Comparison of ENCODE assay signal across 8 cellular contexts in genomic region chr6:24766685-24767462, GRCh38. TPM values are rescaled to one million over a fixed set of nuclear protein-coding genes. Genes with fewer than 3 reads are reported as not detected.
DNase-seq lines count a peak whose midpoint lies in the region; ATAC-seq and TF ChIP-seq lines count a peak whose summit lies in the region.

No MANE protein-coding gene starts in this region.

- H3K4me3 ChIP-seq in GM12865 (ENCODE audit: low read depth, low read length) (no peak overlapping the region), Loucy (ENCODE audit: low read length, poor library complexity, severe bottlenecking) (no peak overlapping the region), ascending aorta (no peak overlapping the region)

- H3K9me3 ChIP-seq in Loucy (ENCODE audit: insufficient read depth, low read depth, low read length) (no peaks in the 10 kb centered on the region), ascending aorta (no peaks in the 10 kb centered on the region)

- no peaks in the 10 kb centered on the region for H3K4me1 ChIP-seq in Loucy (ENCODE audit: insufficient read depth, low read length, poor library complexity, severe bottlenecking)
- H3K4me1 ChIP-seq in ascending aorta, result no peaks in the 10 kb centered on the region

- H3K9me2 ChIP-seq in Loucy (replicated peaks; ENCODE audit: low read depth, low read length), result no peaks in the 10 kb centered on the region

- peak overlapping the region; percentile 68; the same call in 1 of the 2 replicates for H2AFZ ChIP-seq in Loucy (ENCODE audit: low read length)

- TF ChIP-seq CTCF in GM12865 (IDR thresholded peaks at IDR 0.05; ENCODE audit: insufficient read depth, low read depth, low read length, missing control alignments), result peak; percentile 30
- peak; percentile 66 for TF ChIP-seq CTCF in Loucy (conservative IDR thresholded peaks at IDR 0.05; ENCODE audit: low read length)
- TF ChIP-seq CTCF in ascending aorta (IDR thresholded peaks at IDR 0.05), result peak in 2 of 3 experiments; percentile 10 to 45

- DNase-seq in ACHN (peak; percentile 36), GM12865 (ENCODE audit: low read depth) (peak; percentile 46), ascending aorta (ENCODE audit: low spot score in 2 of 2) (no peak), left colon (no peak), caudate nucleus (lab: John Stamatoyannopoulos, UW) (no peak)

- ATAC-seq in left colon, result peak; percentile 73
- no peak for ATAC-seq in HG02938 (IDR thresholded peaks at IDR 0.05; ENCODE audit: unreplicated experiment)
- ATAC-seq in GM21619 (IDR thresholded peaks at IDR 0.05; ENCODE audit: unreplicated experiment), result no peak

- intact Hi-C loops in ascending aorta (cut with DNase I) (loop anchor here (1.0 kb wide), 1 partner anchor 184 kb away; no protein-coding TSS in a partner anchor), left colon (cut with DNase I, micrococcal nuclease) (loop anchor here in 1 of 2 donors (10.0 kb wide), 1 partner anchor 182 kb away; no protein-coding TSS in a partner anchor)

- H3K36me3 ChIP-seq in Loucy (ENCODE audit: insufficient read depth, low read length), result no peaks in the 10 kb centered on the region
- H3K36me3 ChIP-seq in ascending aorta, result no peaks in the 10 kb centered on the region

- no peak overlapping the region for H3K9ac ChIP-seq in Loucy (ENCODE audit: low read depth, low read length, poor library complexity, severe bottlenecking)

- no peak overlapping the region for H3K27ac ChIP-seq in ascending aorta
- H3K27ac ChIP-seq in caudate nucleus (ENCODE audit: low read depth, low read length), result no peak overlapping the region

- no peak overlapping the region for H3K4me2 ChIP-seq in Loucy (ENCODE audit: low read depth, low read length, poor library complexity, severe bottlenecking)

- no peaks in the 10 kb centered on the region for H3F3A ChIP-seq in Loucy (ENCODE audit: low read depth)

- no peaks in the 10 kb centered on the region for H3K79me2 ChIP-seq in Loucy (ENCODE audit: insufficient read depth, low read length)

- no peaks in the 10 kb centered on the region for H4K20me1 ChIP-seq in Loucy (ENCODE audit: insufficient read depth, low read length, poor library complexity, severe bottlenecking)

- H3K27me3 ChIP-seq in Loucy (ENCODE audit: insufficient read depth, low read length, poor library complexity, severe bottlenecking), result no peaks in the 10 kb centered on the region
- H3K27me3 ChIP-seq in ascending aorta, result no peaks in the 10 kb centered on the region

- in situ Hi-C loops in ACHN (cut with HindIII; ENCODE audit: low pct_ligation_motif_present, low pct_unique_long_range_greater_than_20kb, low sequenced_read_pairs), result no loop called here

RNA-seq across cellular contexts. Expression of gene GMNN, which starts 7.9 kb away (rescaled TPM):
- 8.1 TPM for total RNA-seq in ascending aorta
- total RNA-seq in left colon, result 10 to 100 TPM; 40.7 to 67.2 TPM

RNA-seq across cellular contexts. Expression of gene ARMH2, which starts 31.8 kb away (rescaled TPM):
- not detected for total RNA-seq in ascending aorta
- not detected for total RNA-seq in left colon

RNA-seq across cellular contexts. Expression of gene C6orf62, which starts 47.9 kb away (rescaled TPM):
- 29.6 TPM for total RNA-seq in ascending aorta
- total RNA-seq in left colon, result 10 to 100 TPM; 70.0 to 84.9 TPM

Comparison
In these comparisons a context has a peak if more than half of its experiments do, and no peak if none do; other contexts are left out.
1. DNase-seq: peak in ACHN (single experiment) and GM12865 (single experiment); none in ascending aorta (0 of 2), left colon (0 of 2) and caudate nucleus (0 of 61).
2. Peak in every context shown above with its lines, with median percentiles within 50 percentile points of each other: CTCF ChIP-seq.